In the genomic region with DNA sequence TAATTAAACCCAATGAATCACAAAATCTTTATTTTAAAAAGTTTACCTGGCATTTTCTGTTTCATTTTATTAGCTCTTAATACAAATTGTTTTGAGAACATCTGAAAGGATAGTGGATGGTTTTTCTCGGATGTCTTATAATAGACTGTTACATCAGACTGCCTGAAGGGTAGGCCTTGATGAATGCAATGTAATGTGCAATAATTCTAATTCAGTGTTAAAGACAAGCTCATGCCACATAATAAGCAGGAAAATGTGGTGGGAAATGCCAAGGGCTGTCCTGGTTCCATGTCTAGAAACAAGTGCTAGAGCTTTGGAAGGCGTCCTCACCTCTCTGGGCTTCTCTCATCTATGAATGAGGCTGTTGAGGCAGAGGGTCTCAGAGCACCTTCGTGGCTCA, we compare ENCODE assay signal across 37 cellular contexts.
"Had no signal": no experiment of that assay in that cellular context is flagged by ENCODE, and none has a peak within 500 bp of the region (broad histone marks: within the 10 kb centered on the region; RNA-seq: fewer than 3 reads in every experiment).

No MANE protein-coding gene starts in this region.

- H3K36me3 Mint-ChIP-seq: activated naive CD4-positive, alpha-beta T cell treated with anti-CD3 and anti-CD28 coated beads, Interleukin-2, amount 50 U/mL, for 24 hours; activated naive CD8-positive, alpha-beta T cell treated with anti-CD3 and anti-CD28 coated beads, Interleukin-2, amount 10 ng/mL, durations not matched to agents 7 days and 5 days; IgD-negative memory B cell; T-cell had no signal

- H3K27me3 Mint-ChIP-seq: activated naive CD4-positive, alpha-beta T cell treated with anti-CD3 and anti-CD28 coated beads, Interleukin-2, amount 50 U/mL, for 24 hours; T-helper 17 cell had no signal

- H3K27ac Mint-ChIP-seq: activated CD4-positive, alpha-beta T cell treated with anti-CD3 and anti-CD28 coated beads, Interleukin-2, amount 10 ng/mL, durations not matched to agents 24 days and 14 days; activated CD8-positive, alpha-beta T cell treated with anti-CD3 and anti-CD28 coated beads, Interleukin-2, amount 10 ng/mL, durations not matched to agents 7 days and 5 days; activated naive CD4-positive, alpha-beta T cell treated with anti-CD3 and anti-CD28 coated beads, Interleukin-2, amount 50 U/mL, for 24 hours; activated naive CD8-positive, alpha-beta T cell treated with anti-CD3 and anti-CD28 coated beads, Interleukin-2, amount 10 ng/mL, durations not matched to agents 7 days and 5 days; activated T-cell treated with anti-CD3 and anti-CD28 coated beads, Interleukin-2, amount 50 U/mL, for 24 hours; activated T-helper 2 cell treated with anti-CD3 and anti-CD28 coated beads, Interferon-gamma antibody, Interleukin-2, Interleukin-4, amounts not matched to agents 10 μg/mL and 5 μg/mL and 100 μg/mL, durations not matched to agents 14 hours and 24 hours and 36 hours; IgD-negative memory B cell; T-cell; T-helper 17 cell had no signal

- H3K4me1 ChIP-seq: ascending aorta, Peyer's patch, SJSA1 had no signal

- H3K4me3 ChIP-seq: ascending aorta, cardiac muscle cell, MG63, Peyer's patch, SJSA1 had no signal

- H3K9me3 Mint-ChIP-seq: activated naive CD8-positive, alpha-beta T cell treated with anti-CD3 and anti-CD28 coated beads, Interleukin-2, amount 10 ng/mL, durations not matched to agents 7 days and 5 days; activated T-helper 2 cell treated with anti-CD3 and anti-CD28 coated beads, Interferon-gamma antibody, Interleukin-2, Interleukin-4, amounts not matched to agents 10 μg/mL and 5 μg/mL and 100 μg/mL, durations not matched to agents 14 hours and 24 hours and 36 hours had no signal

- H3K9me3 ChIP-seq: MG63, Peyer's patch, SJSA1 had no signal

- H3K4me3 Mint-ChIP-seq: activated CD4-positive, alpha-beta T cell treated with anti-CD3 and anti-CD28 coated beads, Interleukin-2, amount 10 ng/mL, durations not matched to agents 24 days and 14 days; activated CD8-positive, alpha-beta T cell treated with anti-CD3 and anti-CD28 coated beads, Interleukin-2, amount 10 ng/mL, durations not matched to agents 7 days and 5 days; activated naive CD4-positive, alpha-beta T cell treated with anti-CD3 and anti-CD28 coated beads, Interleukin-2, amount 50 U/mL, for 24 hours; activated naive CD8-positive, alpha-beta T cell treated with anti-CD3 and anti-CD28 coated beads, Interleukin-2, amount 10 ng/mL, durations not matched to agents 7 days and 5 days; activated T-cell treated with anti-CD3 and anti-CD28 coated beads, Interleukin-2, amount 50 U/mL, for 24 hours; IgD-negative memory B cell; T-cell; T-helper 17 cell had no signal

- DNase-seq: activated CD4-positive, alpha-beta T cell treated with anti-CD3 and anti-CD28 coated beads for 1 hour; activated CD4-positive, alpha-beta T cell treated with anti-CD3 and anti-CD28 coated beads, Interleukin-2, amount 10 ng/mL, durations not matched to agents 24 days and 14 days; activated CD4-positive, alpha-beta T cell treated with anti-CD3 and anti-CD28 coated beads, Interleukin-2, amount 50 U/mL, for 4 hours; activated CD4-positive, CD25-positive, alpha-beta regulatory T cell; activated CD8-positive, alpha-beta T cell treated with anti-CD3 and anti-CD28 coated beads, Interleukin-2, amount 10 ng/mL, durations not matched to agents 7 days and 5 days; activated gamma-delta T cell; activated naive CD4-positive, alpha-beta T cell treated with Interleukin-2 at 50 U/mL for 16 hours; activated naive CD8-positive, alpha-beta T cell treated with anti-CD3 and anti-CD28 coated beads, Interleukin-2, amount 10 ng/mL, durations not matched to agents 7 days and 5 days; activated T-cell treated with anti-CD3 and anti-CD28 coated beads, Interleukin-2, amount 50 U/mL, for 24 hours; amygdala; Kasumi-1; KBM-7; MG63; NCI-H1048; NCI-H1105 treated with DMSO at 0.1 percent for 48 hours; NCI-H1436; NCI-H1694; NCI-H1930; NCI-H2081 treated with DMSO at 0.1 percent for 48 hours; NCI-H2171; NCI-H510A; NCI-H526; NCI-H748 treated with DMSO at 0.1 percent for 48 hours; NK-92 treated with Interleukin-12 subunit alpha and Interleukin-12 subunit beta, amount 100 ng/mL, for 24 hours; PC-3; Peyer's patch; RPMI8226; SHP77 treated with DMSO at 0.1 percent for 48 hours; T-cell; T-helper 17 cell; WERI-Rb-1 had no signal

- H3K4me1 Mint-ChIP-seq: activated CD4-positive, alpha-beta T cell treated with anti-CD3 and anti-CD28 coated beads, Interleukin-2, amount 10 ng/mL, durations not matched to agents 24 days and 14 days; activated naive CD4-positive, alpha-beta T cell treated with anti-CD3 and anti-CD28 coated beads, Interleukin-2, amount 50 U/mL, for 24 hours; activated naive CD8-positive, alpha-beta T cell treated with anti-CD3 and anti-CD28 coated beads, Interleukin-2, amount 10 ng/mL, durations not matched to agents 7 days and 5 days; T-cell; T-helper 17 cell had no signal

- H3K27me3 ChIP-seq: ascending aorta, cardiac muscle cell, MG63, Peyer's patch, SJSA1 had no signal

- H3K27ac ChIP-seq: ascending aorta, cardiac muscle cell, SJSA1, WERI-Rb-1 had no signal

- H3K36me3 ChIP-seq: ascending aorta, cardiac muscle cell, MG63, Peyer's patch, SJSA1, WERI-Rb-1 had no signal
